Comparison of ENCODE assay signal across 14 cellular contexts in genomic region chr1:223842784-223843183, GRCh38.
A peak's percentile ranks its signal among the peaks of the same experiment; 100 is the strongest.
DNase-seq lines count a peak whose midpoint lies in the region; ATAC-seq and TF ChIP-seq lines count a peak whose summit lies in the region.
"Had no signal": no experiment of that assay in that cellular context is flagged by ENCODE, and none has a peak within 500 bp of the region (broad histone marks: within the 10 kb centered on the region; RNA-seq: fewer than 3 reads in every experiment).

No MANE protein-coding gene starts in this region.

- no peaks in the 10 kb centered on the region for H3K27me3 Mint-ChIP-seq in activated naive CD4-positive, alpha-beta T cell treated with anti-CD3 and anti-CD28 coated beads, Interleukin-2, amount 50 U/mL, for 24 hours
- H3K27me3 Mint-ChIP-seq in central memory CD8-positive, alpha-beta T cell: no peaks in the 10 kb centered on the region
- H3K27me3 Mint-ChIP-seq in stimulated activated memory B cell treated with anti-CD40 and anti-IgM and Interleukin-4, amounts not matched to agents 10 μg/mL and 1 μg/mL and 100 μg/mL, for 72 hours: no peaks in the 10 kb centered on the region

- H3K27ac ChIP-seq in MM.1S (ENCODE audit: low read length): no peak overlapping the region
- H3K27ac ChIP-seq: C4-2B, suprapubic skin had no signal

- DNase-seq in activated naive CD4-positive, alpha-beta T cell treated with Interleukin-2 at 50 U/mL for 16 hours: no peak
- DNase-seq in MM.1S (peak; percentile 33), GM13976 (ENCODE audit: low spot score) (no peak), NCI-H1048 (lab: John Stamatoyannopoulos, UW) (no peak)
- DNase-seq in central memory CD8-positive, alpha-beta T cell (ENCODE audit: low spot score in 2 of 2): no peak
- DNase-seq: effector memory CD4-positive, alpha-beta T cell; head of caudate nucleus; left colon; NCI-H1694 treated with DMSO at 0.1 percent for 48 hours had no signal

- peaks cover 42% of the 10 kb centered on the region for H3K4me1 Mint-ChIP-seq in activated naive CD4-positive, alpha-beta T cell treated with anti-CD3 and anti-CD28 coated beads, Interleukin-2, amount 50 U/mL, for 24 hours
- H3K4me1 Mint-ChIP-seq in central memory CD8-positive, alpha-beta T cell: peaks cover 51% of the 10 kb centered on the region
- H3K4me1 Mint-ChIP-seq in stimulated activated memory B cell treated with anti-CD40 and anti-IgM and Interleukin-4, amounts not matched to agents 10 μg/mL and 1 μg/mL and 100 μg/mL, for 72 hours: peaks cover 61% of the 10 kb centered on the region

- TF ChIP-seq CTCF in MM.1S (IDR thresholded peaks at IDR 0.05; ENCODE audit: low read length) (no peak), GM13976 (IDR thresholded peaks at IDR 0.05; ENCODE audit: borderline replicate concordance, control extremely low read depth, extremely low read depth, insufficient read depth, missing control alignments) (no peak)

- H3K36me3 Mint-ChIP-seq in activated naive CD4-positive, alpha-beta T cell treated with anti-CD3 and anti-CD28 coated beads, Interleukin-2, amount 50 U/mL, for 24 hours: no peaks in the 10 kb centered on the region
- H3K36me3 Mint-ChIP-seq in central memory CD8-positive, alpha-beta T cell (ENCODE audit: insufficient read depth): peaks cover 18% of the 10 kb centered on the region
- no peaks in the 10 kb centered on the region for H3K36me3 Mint-ChIP-seq in stimulated activated memory B cell treated with anti-CD40 and anti-IgM and Interleukin-4, amounts not matched to agents 10 μg/mL and 1 μg/mL and 100 μg/mL, for 72 hours

- H3K4me1 ChIP-seq in MM.1S (ENCODE audit: low read length): peaks cover 25% of the 10 kb centered on the region

- H3K9me2 ChIP-seq in MM.1S (replicated peaks; ENCODE audit: insufficient read depth, low read length): no peaks in the 10 kb centered on the region

- no peaks in the 10 kb centered on the region for H3K9me3 ChIP-seq in MM.1S (replicated peaks; ENCODE audit: insufficient read depth, low read length)
- H3K9me3 ChIP-seq: suprapubic skin had no signal

- in situ Hi-C loops in GM13976 (cut with MboI; ENCODE audit: low sequenced_read_pairs, unreplicated experiment): no loop called here

- peaks cover 76% of the 10 kb centered on the region for H3K79me2 ChIP-seq in MM.1S (ENCODE audit: low read length)

- ATAC-seq in central memory CD8-positive, alpha-beta T cell (replicated peaks; ENCODE audit: extremely low read depth, poor library complexity, severe bottlenecking): no peak
- ATAC-seq in stimulated activated memory B cell treated with anti-CD40 and anti-IgM and Interleukin-4, amounts not matched to agents 10 μg/mL and 1 μg/mL and 100 μg/mL, for 72 hours: no peak
- no peak for ATAC-seq in GM18519 (IDR thresholded peaks at IDR 0.05; ENCODE audit: low FRiP score, unreplicated experiment)
- ATAC-seq: left colon had no signal

- H3K9me3 Mint-ChIP-seq in activated naive CD4-positive, alpha-beta T cell treated with anti-CD3 and anti-CD28 coated beads, Interleukin-2, amount 50 U/mL, for 24 hours: no peaks in the 10 kb centered on the region
- H3K9me3 Mint-ChIP-seq in central memory CD8-positive, alpha-beta T cell: no peaks in the 10 kb centered on the region
- H3K9me3 Mint-ChIP-seq in stimulated activated memory B cell treated with anti-CD40 and anti-IgM and Interleukin-4, amounts not matched to agents 10 μg/mL and 1 μg/mL and 100 μg/mL, for 72 hours: no peaks in the 10 kb centered on the region

- H3K4me3 ChIP-seq in MM.1S (ENCODE audit: low read length): no peak overlapping the region
- H3K4me3 ChIP-seq: suprapubic skin had no signal

- peak overlapping the region; percentile 42 for H3K4me2 ChIP-seq in MM.1S (ENCODE audit: low read depth, low read length)

- H2AFZ ChIP-seq in MM.1S (ENCODE audit: low read length): no peak overlapping the region

- peaks cover 15% of the 10 kb centered on the region for H3F3A ChIP-seq in MM.1S (ENCODE audit: insufficient read depth, low read length)

- H4K20me1 ChIP-seq in MM.1S (ENCODE audit: insufficient read depth, low read length): 0 out of 2 replicates have a peak, but pooled peaks cover 4% of the 10 kb centered on the region

- no peak overlapping the region for H3K9ac ChIP-seq in MM.1S (ENCODE audit: low read length)

- H3K27ac Mint-ChIP-seq in activated naive CD4-positive, alpha-beta T cell treated with anti-CD3 and anti-CD28 coated beads, Interleukin-2, amount 50 U/mL, for 24 hours: no peak overlapping the region
- H3K27ac Mint-ChIP-seq in central memory CD8-positive, alpha-beta T cell (ENCODE audit: low read depth): peak overlapping the region; percentile 29
- H3K27ac Mint-ChIP-seq in stimulated activated memory B cell treated with anti-CD40 and anti-IgM and Interleukin-4, amounts not matched to agents 10 μg/mL and 1 μg/mL and 100 μg/mL, for 72 hours: no peak overlapping the region

- no peaks in the 10 kb centered on the region for H3K27me3 ChIP-seq in MM.1S (replicated peaks; ENCODE audit: insufficient read depth, low read length)
- H3K27me3 ChIP-seq: suprapubic skin had no signal

- H3K36me3 ChIP-seq in MM.1S (replicated peaks; ENCODE audit: insufficient read depth, low read length): no peaks in the 10 kb centered on the region
- H3K36me3 ChIP-seq: suprapubic skin had no signal

- peak overlapping the region; percentile 56 for H3K4me3 Mint-ChIP-seq in activated naive CD4-positive, alpha-beta T cell treated with anti-CD3 and anti-CD28 coated beads, Interleukin-2, amount 50 U/mL, for 24 hours
- peak overlapping the region; percentile 36 for H3K4me3 Mint-ChIP-seq in central memory CD8-positive, alpha-beta T cell
- peak overlapping the region; percentile 9 for H3K4me3 Mint-ChIP-seq in stimulated activated memory B cell treated with anti-CD40 and anti-IgM and Interleukin-4, amounts not matched to agents 10 μg/mL and 1 μg/mL and 100 μg/mL, for 72 hours
